ENCODE assay signal across 13 cellular contexts in the genomic region with DNA sequence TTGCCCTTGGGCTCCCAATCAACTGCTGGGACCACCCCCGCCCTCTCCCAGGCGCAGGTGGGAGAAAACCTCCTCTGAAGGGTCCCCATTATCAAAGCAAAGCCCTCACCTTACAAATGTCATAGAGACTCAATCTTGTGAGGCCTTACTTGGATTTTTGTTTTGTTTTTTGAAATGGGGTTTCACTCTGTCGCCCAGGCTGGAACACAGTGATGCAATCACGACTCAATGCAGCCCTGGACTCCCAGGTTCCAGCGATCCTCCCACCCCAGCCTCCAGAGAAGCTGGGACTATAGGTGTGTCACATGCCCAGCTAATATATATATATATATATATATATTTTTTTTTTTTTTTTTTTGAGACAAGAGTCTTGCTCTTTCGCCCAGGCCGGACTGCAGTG. TPM values are rescaled to one million over a fixed set of nuclear protein-coding genes. Genes with fewer than 3 reads are reported as not detected.
DNase-seq lines count a peak whose midpoint lies in the region; ATAC-seq and TF ChIP-seq lines count a peak whose summit lies in the region.
"Had no signal": no experiment of that assay in that cellular context is flagged by ENCODE, and none has a peak within 500 bp of the region (broad histone marks: within the 10 kb centered on the region; RNA-seq: fewer than 3 reads in every experiment).

No MANE protein-coding gene starts in this region.

- CTCF ChIA-PET in activated CD8-positive, alpha-beta T cell treated with anti-CD3 and anti-CD28 coated beads, Interleukin-2, amount 10 ng/mL, durations not matched to agents 7 days and 5 days (lab: Charles Lee) = no interaction called here
- CTCF ChIA-PET in activated CD8-positive, alpha-beta T cell treated with anti-CD3 and anti-CD28 coated beads for 36 hours (lab: Charles Lee) = no interaction called here
- CTCF ChIA-PET in CD8-positive, alpha-beta T cell (lab: Charles Lee) = interaction anchor here (1.0 kb wide), 1 partner anchor 42 kb away, joined by 3 read pairs; no protein-coding TSS in a partner anchor

- no peak for DNase-seq in activated CD8-positive, alpha-beta T cell treated with anti-CD3 and anti-CD28 coated beads, Interleukin-2, amount 10 ng/mL, durations not matched to agents 7 days and 5 days
- no peak for DNase-seq in activated CD8-positive, alpha-beta T cell treated with anti-CD3 and anti-CD28 coated beads for 36 hours
- DNase-seq in CD8-positive, alpha-beta T cell = no peak
- no peak for DNase-seq in central memory CD8-positive, alpha-beta T cell (ENCODE audit: low spot score in 2 of 2)
- DNase-seq in osteoblast (ENCODE audit: insufficient read length, low spot score, missing footprints) (no peak), cerebellar cortex (ENCODE audit: low spot score) (no peak), foreskin fibroblast (no peak)
- DNase-seq: 8988T, COR-L47, DMS 273 treated with DMSO at 0.1 percent for 48 hours, H9 had no signal

- peaks cover 41% of the 10 kb centered on the region for H3K4me1 Mint-ChIP-seq in activated CD8-positive, alpha-beta T cell treated with anti-CD3 and anti-CD28 coated beads, Interleukin-2, amount 10 ng/mL, durations not matched to agents 7 days and 5 days (ENCODE audit: low read depth)
- H3K4me1 Mint-ChIP-seq in activated CD8-positive, alpha-beta T cell treated with anti-CD3 and anti-CD28 coated beads for 36 hours (ENCODE audit: low read depth) = peaks cover 21% of the 10 kb centered on the region
- H3K4me1 Mint-ChIP-seq in CD8-positive, alpha-beta T cell (ENCODE audit: low read depth) = peaks cover 37% of the 10 kb centered on the region
- peaks cover 12% of the 10 kb centered on the region for H3K4me1 Mint-ChIP-seq in central memory CD8-positive, alpha-beta T cell
- H3K4me1 Mint-ChIP-seq: B cell, H9 had no signal

- TF ChIP-seq CTCF in activated CD8-positive, alpha-beta T cell treated with anti-CD3 and anti-CD28 coated beads for 36 hours (IDR thresholded peaks at IDR 0.05) = no peak
- TF ChIP-seq CTCF in CD8-positive, alpha-beta T cell (IDR thresholded peaks at IDR 0.05) = no peak
- TF ChIP-seq CTCF in osteoblast (IDR thresholded peaks at IDR 0.05; ENCODE audit: extremely low read depth, low read depth, low read length) = no peak
- no peak for TF ChIP-seq CTCF in foreskin fibroblast (IDR thresholded peaks at IDR 0.05; ENCODE audit: low read depth, low read length)

- H3K9me3 ChIP-seq in CD8-positive, alpha-beta T cell (ENCODE audit: low read length) = no peaks in the 10 kb centered on the region
- no peaks in the 10 kb centered on the region for H3K9me3 ChIP-seq in osteoblast (ENCODE audit: low read depth, low read length)
- H3K9me3 ChIP-seq: BLaER1 treated with 17β-estradiol and CSF1 and Interleukin-3, amounts not matched to agents 10 nM and 100 nM had no signal

- intact Hi-C loops in activated CD8-positive, alpha-beta T cell treated with anti-CD3 and anti-CD28 coated beads for 36 hours (cut with micrococcal nuclease) = no loop called here
- intact Hi-C loops in CD8-positive, alpha-beta T cell (cut with DNase I, micrococcal nuclease) = no loop called here

- no peak for ATAC-seq in activated CD8-positive, alpha-beta T cell treated with anti-CD3 and anti-CD28 coated beads, Interleukin-2, amount 10 ng/mL, durations not matched to agents 7 days and 5 days
- ATAC-seq in activated CD8-positive, alpha-beta T cell treated with anti-CD3 and anti-CD28 coated beads for 36 hours = no peak
- ATAC-seq in CD8-positive, alpha-beta T cell = no peak
- ATAC-seq in central memory CD8-positive, alpha-beta T cell (replicated peaks; ENCODE audit: extremely low read depth, poor library complexity, severe bottlenecking) = no peak

- no peak overlapping the region for H3K4me2 ChIP-seq in osteoblast (ENCODE audit: insufficient read depth, low read length)

- H3K79me2 ChIP-seq in osteoblast (ENCODE audit: insufficient read depth, low read length) = no peaks in the 10 kb centered on the region

- H3K4me3 ChIP-seq in CD8-positive, alpha-beta T cell (ENCODE audit: low read depth, low read length) = no peak overlapping the region
- no peak overlapping the region for H3K4me3 ChIP-seq in osteoblast (ENCODE audit: insufficient read depth, low read length)
- H3K4me3 ChIP-seq in foreskin fibroblast (ENCODE audit: low read depth in 1 of 2, low read length in 2 of 2) = no peak overlapping the region
- H3K4me3 ChIP-seq: BLaER1 treated with 17β-estradiol and CSF1 and Interleukin-3, amounts not matched to agents 10 nM and 100 nM had no signal

- no peaks in the 10 kb centered on the region for H3K36me3 ChIP-seq in CD8-positive, alpha-beta T cell (ENCODE audit: insufficient read depth, low read length)
- H3K36me3 ChIP-seq in osteoblast (ENCODE audit: insufficient read depth, low read length) = no peaks in the 10 kb centered on the region
- H3K36me3 ChIP-seq: BLaER1 treated with 17β-estradiol and CSF1 and Interleukin-3, amounts not matched to agents 10 nM and 100 nM had no signal

- H3K4me1 ChIP-seq in CD8-positive, alpha-beta T cell (ENCODE audit: insufficient read depth, low read length) = no peaks in the 10 kb centered on the region
- H3K4me1 ChIP-seq in osteoblast (ENCODE audit: insufficient read depth, low read length) = no peaks in the 10 kb centered on the region

- peak overlapping the region; percentile 57 for H3K27ac Mint-ChIP-seq in activated CD8-positive, alpha-beta T cell treated with anti-CD3 and anti-CD28 coated beads, Interleukin-2, amount 10 ng/mL, durations not matched to agents 7 days and 5 days
- H3K27ac Mint-ChIP-seq in activated CD8-positive, alpha-beta T cell treated with anti-CD3 and anti-CD28 coated beads for 36 hours = no peak overlapping the region
- H3K27ac Mint-ChIP-seq in CD8-positive, alpha-beta T cell = peak overlapping the region; percentile 96
- H3K27ac Mint-ChIP-seq in central memory CD8-positive, alpha-beta T cell (ENCODE audit: low read depth) = peak overlapping the region; percentile 78
- H3K27ac Mint-ChIP-seq: B cell, H9 had no signal

- no peaks in the 10 kb centered on the region for H4K20me1 ChIP-seq in osteoblast (ENCODE audit: insufficient read depth, low read length)
- H4K20me1 ChIP-seq: BLaER1 treated with 17β-estradiol and CSF1 and Interleukin-3, amounts not matched to agents 10 nM and 100 nM had no signal

- no peak overlapping the region for H3K4me3 Mint-ChIP-seq in activated CD8-positive, alpha-beta T cell treated with anti-CD3 and anti-CD28 coated beads, Interleukin-2, amount 10 ng/mL, durations not matched to agents 7 days and 5 days
- H3K4me3 Mint-ChIP-seq in activated CD8-positive, alpha-beta T cell treated with anti-CD3 and anti-CD28 coated beads for 36 hours = no peak overlapping the region
- peak overlapping the region; percentile 26 for H3K4me3 Mint-ChIP-seq in CD8-positive, alpha-beta T cell
- H3K4me3 Mint-ChIP-seq in central memory CD8-positive, alpha-beta T cell = no peak overlapping the region
- H3K4me3 Mint-ChIP-seq: B cell, H9 had no signal

- no peaks in the 10 kb centered on the region for H3K9me3 Mint-ChIP-seq in activated CD8-positive, alpha-beta T cell treated with anti-CD3 and anti-CD28 coated beads, Interleukin-2, amount 10 ng/mL, durations not matched to agents 7 days and 5 days (ENCODE audit: insufficient read depth)
- no peaks in the 10 kb centered on the region for H3K9me3 Mint-ChIP-seq in activated CD8-positive, alpha-beta T cell treated with anti-CD3 and anti-CD28 coated beads for 36 hours
- H3K9me3 Mint-ChIP-seq in CD8-positive, alpha-beta T cell = no peaks in the 10 kb centered on the region
- no peaks in the 10 kb centered on the region for H3K9me3 Mint-ChIP-seq in central memory CD8-positive, alpha-beta T cell
- H3K9me3 Mint-ChIP-seq: H9 had no signal

- no peaks in the 10 kb centered on the region for H3K27me3 Mint-ChIP-seq in activated CD8-positive, alpha-beta T cell treated with anti-CD3 and anti-CD28 coated beads, Interleukin-2, amount 10 ng/mL, durations not matched to agents 7 days and 5 days (ENCODE audit: low read depth)
- no peaks in the 10 kb centered on the region for H3K27me3 Mint-ChIP-seq in activated CD8-positive, alpha-beta T cell treated with anti-CD3 and anti-CD28 coated beads for 36 hours
- no peaks in the 10 kb centered on the region for H3K27me3 Mint-ChIP-seq in CD8-positive, alpha-beta T cell (ENCODE audit: low read depth)
- H3K27me3 Mint-ChIP-seq in central memory CD8-positive, alpha-beta T cell = no peaks in the 10 kb centered on the region

- no peaks in the 10 kb centered on the region for H3K27me3 ChIP-seq in CD8-positive, alpha-beta T cell (ENCODE audit: insufficient read depth, low read length)
- H3K27me3 ChIP-seq in osteoblast (ENCODE audit: insufficient read depth, low read length) = no peaks in the 10 kb centered on the region
- H3K27me3 ChIP-seq: BLaER1 treated with 17β-estradiol and CSF1 and Interleukin-3, amounts not matched to agents 10 nM and 100 nM had no signal

- no peak overlapping the region for H3K27ac ChIP-seq in CD8-positive, alpha-beta T cell (ENCODE audit: low read depth, low read length)
- no peak overlapping the region for H3K27ac ChIP-seq in osteoblast (ENCODE audit: low read depth, low read length)
- H3K27ac ChIP-seq: BLaER1 treated with 17β-estradiol and CSF1 and Interleukin-3, amounts not matched to agents 10 nM and 100 nM had no signal

- peaks cover 3% of the 10 kb centered on the region for H3K36me3 Mint-ChIP-seq in activated CD8-positive, alpha-beta T cell treated with anti-CD3 and anti-CD28 coated beads, Interleukin-2, amount 10 ng/mL, durations not matched to agents 7 days and 5 days (ENCODE audit: low read depth)
- H3K36me3 Mint-ChIP-seq in activated CD8-positive, alpha-beta T cell treated with anti-CD3 and anti-CD28 coated beads for 36 hours (ENCODE audit: low read depth) = no peaks in the 10 kb centered on the region
- H3K36me3 Mint-ChIP-seq in CD8-positive, alpha-beta T cell = peaks cover 3% of the 10 kb centered on the region
- H3K36me3 Mint-ChIP-seq in central memory CD8-positive, alpha-beta T cell (ENCODE audit: insufficient read depth) = no peaks in the 10 kb centered on the region

- POLR2A ChIA-PET in activated CD8-positive, alpha-beta T cell treated with anti-CD3 and anti-CD28 coated beads, Interleukin-2, amount 10 ng/mL, durations not matched to agents 7 days and 5 days (lab: Charles Lee) = no interaction called here
- POLR2A ChIA-PET in activated CD8-positive, alpha-beta T cell treated with anti-CD3 and anti-CD28 coated beads for 36 hours (lab: Charles Lee) = no interaction called here
- POLR2A ChIA-PET in CD8-positive, alpha-beta T cell (lab: Charles Lee) = interaction anchor here (1.3 kb wide), 1 partner anchor 87 kb away, joined by 6 read pairs; a partner anchor contains a TSS

- no peak overlapping the region for H2AFZ ChIP-seq in osteoblast (ENCODE audit: low read length)

RNA-seq across cellular contexts. Expression of a gene that starts 57.5 kb away (rescaled TPM):
- total RNA-seq in activated CD8-positive, alpha-beta T cell treated with anti-CD3 and anti-CD28 coated beads, Interleukin-2, amount 10 ng/mL, durations not matched to agents 7 days and 5 days = 10 to 100 TPM; 43.2 to 49.9 TPM
- 10 to 100 TPM; 39.3 to 39.5 TPM for total RNA-seq in activated CD8-positive, alpha-beta T cell treated with anti-CD3 and anti-CD28 coated beads for 36 hours
- 100 to 1,000 TPM; 131 to 149 TPM for total RNA-seq in CD8-positive, alpha-beta T cell
- total RNA-seq in osteoblast = 63.7 and 68.4 TPM in 2 replicates
